Comparison of ENCODE assay signal across 8 cellular contexts in the genomic region with DNA sequence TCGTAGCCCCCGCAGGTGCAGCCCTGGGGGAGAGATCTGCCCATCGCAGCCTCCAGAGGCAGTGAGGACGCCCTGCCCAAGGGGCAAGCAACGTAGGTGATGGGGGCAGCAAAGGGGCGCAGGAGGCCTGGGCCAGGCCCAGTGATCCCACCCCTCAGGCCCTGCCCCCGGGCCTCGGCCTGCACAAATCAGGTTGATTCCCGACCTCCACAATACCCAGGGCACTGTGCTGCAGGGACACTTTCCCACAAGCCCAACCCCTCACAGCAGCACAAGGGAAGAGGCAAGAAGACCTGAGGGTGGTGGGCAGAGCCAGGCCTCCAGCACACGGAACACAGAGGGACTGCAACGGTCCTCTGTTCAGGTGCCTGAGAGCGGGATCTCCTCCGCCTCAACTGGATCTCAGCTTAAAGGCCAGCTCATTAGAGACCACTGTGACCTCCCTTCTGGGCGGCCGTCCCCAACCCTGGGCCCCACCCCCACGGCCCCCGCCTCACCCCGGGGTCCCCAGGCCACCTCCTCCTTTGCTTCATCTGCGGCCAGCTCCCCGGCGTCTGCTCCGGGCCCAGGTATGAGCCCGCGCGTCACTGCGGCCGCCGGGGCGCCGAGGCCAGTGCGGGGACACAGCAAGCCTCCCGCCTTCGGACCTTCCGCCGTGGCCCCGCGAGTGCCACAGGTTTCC. TPM values are rescaled to one million over a fixed set of nuclear protein-coding genes. Genes with fewer than 3 reads are reported as not detected.
DNase-seq lines count a peak whose midpoint lies in the region; ATAC-seq, FAIRE-seq and TF ChIP-seq lines count a peak whose summit lies in the region.

No MANE protein-coding gene starts in this region.

- H3K27ac Mint-ChIP-seq in central memory CD8-positive, alpha-beta T cell (ENCODE audit: low read depth), result peak overlapping the region; percentile 25

- H3K9me3 ChIP-seq in HEK293 (ENCODE audit: control insufficient read depth, insufficient read depth, low read depth, low read length) (no peaks in the 10 kb centered on the region), lung (ENCODE audit: control insufficient read depth in 2 of 2, insufficient read depth in 1 of 2, low read length in 1 of 2) (no peaks in the 10 kb centered on the region)

- H3K4me3 Mint-ChIP-seq in central memory CD8-positive, alpha-beta T cell, result peak overlapping the region; percentile 91

- no peaks in the 10 kb centered on the region for H3K9me3 Mint-ChIP-seq in central memory CD8-positive, alpha-beta T cell

- peaks cover 20% of the 10 kb centered on the region for H3K4me1 ChIP-seq in HEK293 (ENCODE audit: control insufficient read depth, insufficient read depth, low read length)
- H3K4me1 ChIP-seq in lung (ENCODE audit: control insufficient read depth in 2 of 2, insufficient read depth in 2 of 2, low read length in 2 of 2), result peaks cover 23% of the 10 kb centered on the region in 2 donors

- H3K27ac ChIP-seq in HEK293 (ENCODE audit: extremely low read depth, low read depth, low read length), result peak overlapping the region; percentile 93; the same call in 1 of the 2 replicates
- H3K27ac ChIP-seq in lung (ENCODE audit: low read depth in 1 of 2, low read length in 1 of 2), result peak overlapping the region; percentile 17 to 83

- no peaks in the 10 kb centered on the region for H3K27me3 Mint-ChIP-seq in central memory CD8-positive, alpha-beta T cell

- TF ChIP-seq CTCF in HEK293 (tag by site-specific recombination; IDR thresholded peaks at IDR 0.05) (no peak), lung (IDR thresholded peaks at IDR 0.05; ENCODE audit: control extremely low read depth, extremely low read depth) (no peak)

- H3K36me3 ChIP-seq in HEK293 (ENCODE audit: control insufficient read depth in 2 of 2, insufficient read depth in 1 of 2, low read length in 2 of 2), result peaks cover 0 to 25% of the 10 kb centered on the region in 2 experiments; a peak in 1 of 3 replicates
- no peaks in the 10 kb centered on the region for H3K36me3 ChIP-seq in lung (ENCODE audit: control insufficient read depth in 2 of 2, insufficient read depth in 2 of 2, low read length in 2 of 2)

- peak overlapping the region; percentile 73 for H3K4me3 ChIP-seq in HEK293 (ENCODE audit: low read depth, low read length)
- H3K4me3 ChIP-seq in lung, result peak overlapping the region; percentile 75

- FAIRE-seq in urothelium cell line (lab: Jason Lieb, UNC), result no peak

- ATAC-seq in central memory CD8-positive, alpha-beta T cell (replicated peaks; ENCODE audit: extremely low read depth, poor library complexity, severe bottlenecking), result peak; percentile 4
- peak; percentile 2 for ATAC-seq in lung (ENCODE audit: insufficient read depth, low FRiP score)

- WGBS in lung, 2 donors, result 11 to 13% methylated on average over 32 to 37 of the region's 37 CpGs

- CTCF ChIA-PET in HEK293 (lab: Yijun Ruan, JAX), result interaction anchor here (0.6 to 1.5 kb wide), 2 partner anchors 82 to 221 kb away, joined by 5 read pairs; no protein-coding TSS in a partner anchor

- DNase-seq in DMS79 (lab: John Stamatoyannopoulos, UW), result peak; percentile 3
- DNase-seq in DMS79 treated with DMSO at 0.1 percent for 48 hours (lab: John Stamatoyannopoulos, UW), result no peak
- peak; percentile 60 for DNase-seq in NCI-H69 (lab: John Stamatoyannopoulos, UW)
- no peak for DNase-seq in central memory CD8-positive, alpha-beta T cell (ENCODE audit: low spot score in 2 of 2)
- DNase-seq in lung (ENCODE audit: low spot score), result no peak
- DNase-seq in urothelium cell line (ENCODE audit: low spot score), result peak; percentile 30
- DNase-seq in LoVo (ENCODE audit: low spot score), result no peak

- POLR2A ChIA-PET in HEK293 (lab: Yijun Ruan, JAX), result interaction anchor here (0.9 to 2.9 kb wide), 15 partner anchors 8 to 375 kb away, joined by 3 to 21 read pairs (median 5); partner anchors contain the start of genes IBA57, JMJD4, MRPL55 and SNAP47

- H3K36me3 Mint-ChIP-seq in central memory CD8-positive, alpha-beta T cell (ENCODE audit: insufficient read depth), result peaks cover 28% of the 10 kb centered on the region

- peaks cover 60% of the 10 kb centered on the region for H3K4me1 Mint-ChIP-seq in central memory CD8-positive, alpha-beta T cell

- no peaks in the 10 kb centered on the region for H3K27me3 ChIP-seq in lung (ENCODE audit: control insufficient read depth, insufficient read depth)

TF ChIP-seq in HEK293, 187 proteins besides CTCF, POLR2A, EP300 and RAD21 (continues in another document):
- TF ChIP-seq, protein P1, sequence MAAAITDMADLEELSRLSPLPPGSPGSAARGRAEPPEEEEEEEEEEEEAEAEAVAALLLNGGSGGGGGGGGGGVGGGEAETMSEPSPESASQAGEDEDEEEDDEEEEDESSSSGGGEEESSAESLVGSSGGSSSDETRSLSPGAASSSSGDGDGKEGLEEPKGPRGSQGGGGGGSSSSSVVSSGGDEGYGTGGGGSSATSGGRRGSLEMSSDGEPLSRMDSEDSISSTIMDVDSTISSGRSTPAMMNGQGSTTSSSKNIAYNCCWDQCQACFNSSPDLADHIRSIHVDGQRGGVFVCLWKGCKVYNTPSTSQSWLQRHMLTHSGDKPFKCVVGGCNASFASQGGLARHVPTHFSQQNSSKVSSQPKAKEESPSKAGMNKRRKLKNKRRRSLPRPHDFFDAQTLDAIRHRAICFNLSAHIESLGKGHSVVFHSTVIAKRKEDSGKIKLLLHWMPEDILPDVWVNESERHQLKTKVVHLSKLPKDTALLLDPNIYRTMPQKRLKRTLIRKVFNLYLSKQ (tag by site-specific recombination; IDR thresholded peaks at IDR 0.05; ENCODE audit: borderline replicate concordance), result no peak
- TF ChIP-seq EGR2 (tag by site-specific recombination; IDR thresholded peaks at IDR 0.05; ENCODE audit: low read depth) (0 out of 2 replicates have a peak, but pooled peaks have one; percentile 15), ZNF837 (tag by site-specific recombination; IDR thresholded peaks at IDR 0.05) (no peak), ZNF645 (tag by site-specific recombination; IDR thresholded peaks at IDR 0.05) (no peak), ZNF302 (tag by site-specific recombination; IDR thresholded peaks at IDR 0.05; ENCODE audit: low read depth) (no peak), ZNF266 (tag by site-specific recombination; IDR thresholded peaks at IDR 0.05; ENCODE audit: low read depth) (no peak), PRDM1 (tag by site-specific recombination; IDR thresholded peaks at IDR 0.05) (no peak), SP3 (tag by site-specific recombination; IDR thresholded peaks at IDR 0.05) (peak; percentile 68), YY1 (tag by site-specific recombination; IDR thresholded peaks at IDR 0.05) (no peak), ZNF146 (tag by site-specific recombination; IDR thresholded peaks at IDR 0.05) (no peak), SP2 (tag by site-specific recombination; IDR thresholded peaks at IDR 0.05) (peak; percentile 69), ZBTB17 (tag by site-specific recombination; IDR thresholded peaks at IDR 0.05) (0 out of 2 replicates have a peak, but pooled peaks have one; percentile 27), INSM2 (tag by site-specific recombination; IDR thresholded peaks at IDR 0.05) (no peak; the same call in 1 of the 2 replicates), BCL11B (tag by site-specific recombination; IDR thresholded peaks at IDR 0.05; ENCODE audit: low read depth) (no peak)
- TF ChIP-seq, protein P2, sequence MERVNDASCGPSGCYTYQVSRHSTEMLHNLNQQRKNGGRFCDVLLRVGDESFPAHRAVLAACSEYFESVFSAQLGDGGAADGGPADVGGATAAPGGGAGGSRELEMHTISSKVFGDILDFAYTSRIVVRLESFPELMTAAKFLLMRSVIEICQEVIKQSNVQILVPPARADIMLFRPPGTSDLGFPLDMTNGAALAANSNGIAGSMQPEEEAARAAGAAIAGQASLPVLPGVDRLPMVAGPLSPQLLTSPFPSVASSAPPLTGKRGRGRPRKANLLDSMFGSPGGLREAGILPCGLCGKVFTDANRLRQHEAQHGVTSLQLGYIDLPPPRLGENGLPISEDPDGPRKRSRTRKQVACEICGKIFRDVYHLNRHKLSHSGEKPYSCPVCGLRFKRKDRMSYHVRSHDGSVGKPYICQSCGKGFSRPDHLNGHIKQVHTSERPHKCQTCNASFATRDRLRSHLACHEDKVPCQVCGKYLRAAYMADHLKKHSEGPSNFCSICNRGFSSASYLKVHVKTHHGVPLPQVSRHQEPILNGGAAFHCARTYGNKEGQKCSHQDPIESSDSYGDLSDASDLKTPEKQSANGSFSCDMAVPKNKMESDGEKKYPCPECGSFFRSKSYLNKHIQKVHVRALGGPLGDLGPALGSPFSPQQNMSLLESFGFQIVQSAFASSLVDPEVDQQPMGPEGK (tag by site-specific recombination; IDR thresholded peaks at IDR 0.05), result peak; percentile 59

RNA-seq across cellular contexts. Expression of gene ARF1, which starts 0.8 kb away (rescaled TPM):
- 100 to 1,000 TPM; 226 to 500 TPM for total RNA-seq in lung
- polyA plus RNA-seq in lung, result 100 to 1,000 TPM; 379 to 713 TPM

RNA-seq across cellular contexts. Expression of gene C1orf35, which starts 21.4 kb away (rescaled TPM):
- total RNA-seq in lung, result 10 to 100 TPM in 1 of 2 donors, 1 to 10 TPM in 1; 9.1 to 16.3 TPM
- 10 to 100 TPM; 13.7 to 19.9 TPM for polyA plus RNA-seq in lung

RNA-seq across cellular contexts. Expression of gene MRPL55, which starts 27.4 kb away (rescaled TPM):
- 10 to 100 TPM; 44.4 to 60.0 TPM for total RNA-seq in lung
- 100 to 1,000 TPM in 1 of 2 donors, 10 to 100 TPM in 1; 86.6 to 137 TPM for polyA plus RNA-seq in lung

RNA-seq across cellular contexts. Expression of gene GUK1, which starts 58.4 kb away (rescaled TPM):
- 100 to 1,000 TPM; 158 to 256 TPM for total RNA-seq in lung
- 100 to 1,000 TPM; 358 to 476 TPM for polyA plus RNA-seq in lung

Comparison
In these comparisons a context has a peak if more than half of its experiments do, and no peak if none do; other contexts are left out.
1. DNase-seq: peak in DMS79 (single experiment), NCI-H69 (single experiment) and urothelium cell line (single experiment); none in DMS79 treated with DMSO at 0.1 percent for 48 hours (single experiment), central memory CD8-positive, alpha-beta T cell (0 of 2), lung (single experiment) and LoVo (single experiment).